In genomic region chr9:136116360-136117098, GRCh38 we compare ENCODE assay signal across 14 cellular contexts. TPM values are rescaled to one million over a fixed set of nuclear protein-coding genes. Genes with fewer than 3 reads are reported as not detected.
DNase-seq lines count a peak whose midpoint lies in the region; ATAC-seq, FAIRE-seq and TF ChIP-seq lines count a peak whose summit lies in the region.
"Had no signal": no experiment of that assay in that cellular context is flagged by ENCODE, and none has a peak within 500 bp of the region (broad histone marks: within the 10 kb centered on the region; RNA-seq: fewer than 3 reads in every experiment).

No MANE protein-coding gene starts in this region.

- peak overlapping the region; percentile 84 for H3K4me3 Mint-ChIP-seq in activated CD4-positive, alpha-beta T cell treated with anti-CD3 and anti-CD28 coated beads, Interleukin-2, amount 10 ng/mL, durations not matched to agents 24 days and 14 days

- H3K4ac ChIP-seq in neuronal stem cell (ENCODE audit: low read length): no peak overlapping the region

- H3K27ac ChIP-seq in Karpas-422 (ENCODE audit: low read length) (no peak overlapping the region), K562 (ENCODE audit: extremely low read depth, low read depth, low read length) (no peak overlapping the region), neuronal stem cell (replicated peaks; ENCODE audit: low read length) (no peak overlapping the region)

- H2AK5ac ChIP-seq in neuronal stem cell (ENCODE audit: low read depth, low read length): no peak overlapping the region

- H2BK5ac ChIP-seq in neuronal stem cell (ENCODE audit: low read length): no peak overlapping the region

- TF ChIP-seq CTCF in K562 (IDR thresholded peaks at IDR 0.05 in 2 of 3, conservative IDR thresholded peaks at IDR 0.05 in 1 of 3; ENCODE audit: insufficient read depth in 2 of 3, low read depth in 1 of 3, low read length in 3 of 3): no peak

- H3K4me1 ChIP-seq in Karpas-422 (ENCODE audit: low read length): peaks cover 17% of the 10 kb centered on the region
- peaks cover 18 to 78% of the 10 kb centered on the region in 2 experiments for H3K4me1 ChIP-seq in K562 (replicated peaks in 1 of 2; ENCODE audit: control insufficient read depth in 2 of 2, insufficient read depth in 2 of 2, low read length in 2 of 2)
- H3K4me1 ChIP-seq in neuronal stem cell (ENCODE audit: control insufficient read depth in 2 of 2, insufficient read depth in 1 of 2, low read depth in 1 of 2, low read length in 2 of 2): peaks cover 6 to 12% of the 10 kb centered on the region in 2 donors

- H3K14ac ChIP-seq in neuronal stem cell (ENCODE audit: low read length): no peak overlapping the region

- no TSS peak for BruUV-seq in K562 (replicated peaks; lab: Mats Ljungman, UMichigan)

- no peaks in the 10 kb centered on the region for H3K27me3 Mint-ChIP-seq in activated CD4-positive, alpha-beta T cell treated with anti-CD3 and anti-CD28 coated beads, Interleukin-2, amount 10 ng/mL, durations not matched to agents 24 days and 14 days

- H3K4me1 Mint-ChIP-seq in activated CD4-positive, alpha-beta T cell treated with anti-CD3 and anti-CD28 coated beads, Interleukin-2, amount 10 ng/mL, durations not matched to agents 24 days and 14 days: peaks cover 17% of the 10 kb centered on the region

- H3K23ac ChIP-seq in neuronal stem cell (ENCODE audit: low read depth, low read length, poor library complexity): peak overlapping the region; percentile 51

- H3K9ac ChIP-seq in Karpas-422 (ENCODE audit: low read length) (peak overlapping the region; percentile 95; the same call in 1 of the 2 replicates), K562 (ENCODE audit: insufficient read depth in 1 of 2, low read depth in 2 of 2, low read length in 2 of 2) (peak overlapping the region in 1 of 2 experiments; percentile 94; a peak in 2 of 4 replicates), neuronal stem cell (ENCODE audit: low read depth, low read length, poor library complexity) (peak overlapping the region; percentile 27)

- no peaks in the 10 kb centered on the region for H3K9me1 ChIP-seq in K562 (ENCODE audit: control insufficient read depth, insufficient read depth, low read length)

- intact Hi-C loops in activated CD4-positive, alpha-beta T cell treated with anti-CD3 and anti-CD28 coated beads, Interleukin-2, amount 10 ng/mL, durations not matched to agents 24 days and 14 days (cut with micrococcal nuclease): no loop called here
- intact Hi-C loops in K562 (cut with micrococcal nuclease): no loop called here

- POLR2A ChIA-PET in K562 (lab: Yijun Ruan, JAX): interaction anchor here (0.7 kb wide), 1 partner anchor 133 kb away, joined by 3 read pairs; no protein-coding TSS in a partner anchor

- H3K79me2 ChIP-seq in Karpas-422 (ENCODE audit: low read length) (peaks cover 8% of the 10 kb centered on the region; the same call in 1 of the 2 replicates), K562 (ENCODE audit: control insufficient read depth, insufficient read depth, low read length) (peaks cover 31% of the 10 kb centered on the region)

- peak overlapping the region; percentile 37 for H3K27ac Mint-ChIP-seq in activated CD4-positive, alpha-beta T cell treated with anti-CD3 and anti-CD28 coated beads, Interleukin-2, amount 10 ng/mL, durations not matched to agents 24 days and 14 days

- H3K27me3 ChIP-seq in Karpas-422 (ENCODE audit: low read length): no peaks in the 10 kb centered on the region
- no peaks in the 10 kb centered on the region for H3K27me3 ChIP-seq in K562 (ENCODE audit: control insufficient read depth in 2 of 2, insufficient read depth in 2 of 2, low read length in 2 of 2)
- no peaks in the 10 kb centered on the region for H3K27me3 ChIP-seq in neuronal stem cell (ENCODE audit: control insufficient read depth in 3 of 3, insufficient read depth in 3 of 3, low read depth in 1 of 3, low read length in 3 of 3)
- H3K27me3 ChIP-seq: uterus had no signal

- no peaks in the 10 kb centered on the region for H3K36me3 ChIP-seq in Karpas-422 (ENCODE audit: insufficient read depth, low read length)
- peaks cover 20% of the 10 kb centered on the region; the same call in 1 of the 3 replicates for H3K36me3 ChIP-seq in K562 (ENCODE audit: control insufficient read depth, insufficient read depth, low read length)
- peaks cover 16 to 26% of the 10 kb centered on the region in 2 donors for H3K36me3 ChIP-seq in neuronal stem cell (replicated peaks in 1 of 2; ENCODE audit: control insufficient read depth in 2 of 2, insufficient read depth in 2 of 2, low read length in 2 of 2)
- H3K36me3 ChIP-seq: uterus had no signal

- H3K4me2 ChIP-seq in Karpas-422 (ENCODE audit: low read depth, low read length, poor library complexity, severe bottlenecking) (no peak overlapping the region), K562 (ENCODE audit: insufficient read depth, low read length) (no peak overlapping the region), neuronal stem cell (ENCODE audit: insufficient read depth, low read length, poor library complexity, severe bottlenecking) (no peak overlapping the region)

- no peak for TF ChIP-seq RAD21 in K562 (CRISPR knock-in tag; conservative IDR thresholded peaks at IDR 0.05 in 1 of 2, IDR thresholded peaks at IDR 0.05 in 1 of 2)

- no peak for FAIRE-seq in K562 (lab: Jason Lieb, UNC)
- no peak for FAIRE-seq in GM12892 (lab: Jason Lieb, UNC)

- TF ChIP-seq POLR2A in K562 (conservative IDR thresholded peaks at IDR 0.05): no peak
- no peak for TF ChIP-seq POLR2A in GM12892 (IDR thresholded peaks at IDR 0.05; ENCODE audit: low read depth, low read length)

- no peak overlapping the region for H2AFZ ChIP-seq in Karpas-422 (ENCODE audit: low read length)
- H2AFZ ChIP-seq in K562 (ENCODE audit: low read depth, low read length): no peak overlapping the region
- H2AFZ ChIP-seq in neuronal stem cell (ENCODE audit: low read length): no peak overlapping the region

- H3K79me1 ChIP-seq in neuronal stem cell (ENCODE audit: low read depth, low read length): peaks cover 25% of the 10 kb centered on the region

- peaks cover 5% of the 10 kb centered on the region; the same call in 1 of the 2 replicates for H4K20me1 ChIP-seq in Karpas-422 (ENCODE audit: insufficient read depth, low read depth, low read length)
- no peaks in the 10 kb centered on the region for H4K20me1 ChIP-seq in K562 (replicated peaks; ENCODE audit: control insufficient read depth, insufficient read depth, low read length)

- H3K18ac ChIP-seq in neuronal stem cell (ENCODE audit: low read length): no peak overlapping the region

- no peaks in the 10 kb centered on the region for H3K9me3 Mint-ChIP-seq in activated CD4-positive, alpha-beta T cell treated with anti-CD3 and anti-CD28 coated beads, Interleukin-2, amount 10 ng/mL, durations not matched to agents 24 days and 14 days

- no peak for TF ChIP-seq EP300 in K562 (IDR thresholded peaks at IDR 0.05; ENCODE audit: low read length)

- ATAC-seq in K562: no peak
- ATAC-seq in activated CD4-positive, CD25-positive, alpha-beta regulatory T cell treated with anti-CD3 and anti-CD28 coated beads, Interleukin-2, amount 50 U/mL, for 24 hours: no peak
- ATAC-seq: Panc1 had no signal

- no peak for DNase-seq in activated CD4-positive, alpha-beta T cell treated with anti-CD3 and anti-CD28 coated beads, Interleukin-2, amount 10 ng/mL, durations not matched to agents 24 days and 14 days
- no peak for DNase-seq in activated CD4-positive, alpha-beta T cell treated with anti-CD3 and anti-CD28 coated beads for 48 hours
- DNase-seq in Karpas-422 (no peak), K562 (ENCODE audit: extremely low read depth in 1 of 4, low spot score in 3 of 4) (no peak), neuronal stem cell (ENCODE audit: low spot score) (no peak), NCI-H1105 treated with DMSO at 0.1 percent for 48 hours (lab: John Stamatoyannopoulos, UW) (no peak), GM12892 (ENCODE audit: insufficient read length) (no peak)
- DNase-seq: ACHN; aorta; GOT3; stimulated activated CD4-positive, alpha-beta T cell treated with anti-CD3 and anti-CD28 coated beads, Interleukin-15, amount 100 ng/mL, for 24 hours; uterus had no signal

- CTCF ChIA-PET in K562 (lab: Yijun Ruan, JAX; ENCODE audit: low intra/inter-chr PET ratio): no interaction called here

- WGBS in K562 (ENCODE audit: insufficient coverage, low coverage, missing lambda C conversion rate): 95% methylated on average over 16 of the region's 69 CpGs
- WGBS in neuronal stem cell (ENCODE audit: extremely low coverage in 2 of 2, insufficient read length in 2 of 2, insufficient replicate concordance in 1 of 2), 2 donors: no CpG with 5 or more reads among the region's 69 CpGs

- H2BK12ac ChIP-seq in neuronal stem cell (ENCODE audit: low read length): no peak overlapping the region

- H3K9me2 ChIP-seq in Karpas-422 (replicated peaks; ENCODE audit: insufficient read depth, low read length): no peaks in the 10 kb centered on the region

- no peak overlapping the region for H4K91ac ChIP-seq in neuronal stem cell (ENCODE audit: low read depth, low read length, poor library complexity)

- in situ Hi-C loops in K562 (cut with MboI): no loop called here

- no peak overlapping the region for H3K4me3 ChIP-seq in Karpas-422 (ENCODE audit: low read length)
- no peak overlapping the region for H3K4me3 ChIP-seq in K562
- no peak overlapping the region for H3K4me3 ChIP-seq in neuronal stem cell (ENCODE audit: low read length in 2 of 2)
- H3K4me3 ChIP-seq: uterus had no signal

- H2BK120ac ChIP-seq in neuronal stem cell (ENCODE audit: low read depth, low read length): no peak overlapping the region

- no peaks in the 10 kb centered on the region for H3K9me3 ChIP-seq in Karpas-422 (ENCODE audit: low read length)
- no peaks in the 10 kb centered on the region for H3K9me3 ChIP-seq in K562 (replicated peaks; ENCODE audit: control insufficient read depth, insufficient read depth, low read depth, low read length)
- no peaks in the 10 kb centered on the region for H3K9me3 ChIP-seq in neuronal stem cell (replicated peaks in 1 of 2; ENCODE audit: control insufficient read depth in 2 of 2, insufficient read depth in 1 of 2, low read depth in 1 of 2, low read length in 2 of 2)
- H3K9me3 ChIP-seq: uterus had no signal

- peaks cover 15% of the 10 kb centered on the region for H3K36me3 Mint-ChIP-seq in activated CD4-positive, alpha-beta T cell treated with anti-CD3 and anti-CD28 coated beads, Interleukin-2, amount 10 ng/mL, durations not matched to agents 24 days and 14 days (ENCODE audit: low read depth)

- H4K8ac ChIP-seq in neuronal stem cell (ENCODE audit: low read depth, low read length): no peak overlapping the region

- no peak overlapping the region for H2BK15ac ChIP-seq in neuronal stem cell (ENCODE audit: low read length)

RNA-seq across cellular contexts. Expression of gene TMEM250, which starts 2.1 kb away (rescaled TPM):
- 49.8 and 52.7 TPM in 2 replicates for total RNA-seq in activated CD4-positive, alpha-beta T cell treated with anti-CD3 and anti-CD28 coated beads, Interleukin-2, amount 10 ng/mL, durations not matched to agents 24 days and 14 days
- total RNA-seq in Karpas-422 (2014; rRNA removed; shearing (Covaris generic); ENCODE audit: low replicate concordance): 15.1 and 40.9 TPM in 2 replicates
- 9.3 and 37.6 TPM in 2 replicates for total RNA-seq in K562 (2011; cell fraction: chromatin; rRNA removed; ENCODE audit: low replicate concordance)
- 42.5 and 42.8 TPM in 2 replicates for total RNA-seq in K562 (2011; cell fraction: nucleolus; rRNA removed)
- total RNA-seq in K562 (2011; cell fraction: nucleoplasm; rRNA removed): 19.5 and 20.3 TPM in 2 replicates
- total RNA-seq in K562 (2014; rRNA removed) (44.6 and 51.3 TPM in 2 replicates), K562 (2014; rRNA removed; fragmentation: Illumina TruSeq; extraction: Trizol) (6.2 and 6.7 TPM in 2 replicates), K562 (2015; rRNA removed; fragmentation: Illumina TruSeq; extraction: Trizol) (21.6 and 23.3 TPM in 2 replicates), K562 (2021) (40.6 and 43.1 TPM in 2 replicates)
- polyA plus RNA-seq in K562 (2011; rRNA removed) (11.5 and 12.2 TPM in 2 replicates), K562 (2014; fragmentation: Illumina TruSeq; extraction: Trizol) (9.8 and 16.8 TPM in 2 replicates), K562 (2014; fragmentation: Nextera tagmentation; extraction: Ambion mirVana) (under 1 TPM; 0.32 to 0.64 TPM), K562 (2014; rRNA removed) (25.1 and 28.0 TPM in 2 replicates)
- polyA plus RNA-seq in K562 (2011; cell fraction: cytosol; rRNA removed): 15.5 and 50.0 TPM in 2 replicates
- polyA plus RNA-seq in K562 (2011; cell fraction: nucleus; rRNA removed): 27.4 and 47.1 TPM in 2 replicates
- polyA plus RNA-seq in K562 (2012): 27.5 and 33.5 TPM in 2 replicates
- 4.9 and 9.2 TPM in 2 replicates for polyA minus RNA-seq in K562 (2011; rRNA and poly(A)+ RNA removed)
- 18.4 and 21.8 TPM in 2 replicates for polyA minus RNA-seq in K562 (2011; cell fraction: cytosol; rRNA and poly(A)+ RNA removed)
- polyA minus RNA-seq in K562 (2011; cell fraction: nucleus; rRNA and poly(A)+ RNA removed): 18.7 and 25.0 TPM in 2 replicates
- 23.6 TPM for polyA plus RNA-seq in neuronal stem cell (2013, experiment 1 of 2)
- 22.7 TPM for polyA plus RNA-seq in neuronal stem cell (2013, experiment 2 of 2)
- polyA plus RNA-seq in GM12892 (2012; ENCODE audit: missing spikeins): 6.3 TPM

RNA-seq across cellular contexts. Expression of gene NACC2, which starts 21.4 kb away (rescaled TPM):
- 3.2 and 3.6 TPM in 2 replicates for total RNA-seq in activated CD4-positive, alpha-beta T cell treated with anti-CD3 and anti-CD28 coated beads, Interleukin-2, amount 10 ng/mL, durations not matched to agents 24 days and 14 days
- total RNA-seq in Karpas-422 (2014; rRNA removed; shearing (Covaris generic); ENCODE audit: low replicate concordance): not detected in 2 replicates
- 15.2 and 27.2 TPM in 2 replicates for total RNA-seq in K562 (2011; cell fraction: chromatin; rRNA removed; ENCODE audit: low replicate concordance)
- total RNA-seq in K562 (2011; cell fraction: nucleolus; rRNA removed): 17.0 and 18.7 TPM in 2 replicates
- total RNA-seq in K562 (2011; cell fraction: nucleoplasm; rRNA removed): 10.7 and 13.6 TPM in 2 replicates
- 16.6 and 21.1 TPM in 2 replicates for total RNA-seq in K562 (2014; rRNA removed)
- 4.4 and 4.8 TPM in 2 replicates for total RNA-seq in K562 (2014; rRNA removed; fragmentation: Illumina TruSeq; extraction: Trizol)
- 9.9 and 10.1 TPM in 2 replicates for total RNA-seq in K562 (2015; rRNA removed; fragmentation: Illumina TruSeq; extraction: Trizol)
- 22.2 and 25.1 TPM in 2 replicates for total RNA-seq in K562 (2021)
- 5.6 TPM in 2 replicates for polyA plus RNA-seq in K562 (2011; rRNA removed)
- 7.2 and 16.2 TPM in 2 replicates for polyA plus RNA-seq in K562 (2011; cell fraction: cytosol; rRNA removed)
- polyA plus RNA-seq in K562 (2011; cell fraction: nucleus; rRNA removed): 14.6 and 26.1 TPM in 2 replicates
- polyA plus RNA-seq in K562 (2012): 9.1 and 10.5 TPM in 2 replicates
- polyA plus RNA-seq in K562 (2014; fragmentation: Illumina TruSeq; extraction: Trizol): 5.2 and 8.0 TPM in 2 replicates
- polyA plus RNA-seq in K562 (2014; fragmentation: Nextera tagmentation; extraction: Ambion mirVana): under 1 TPM; 0.70 to 0.73 TPM
- polyA plus RNA-seq in K562 (2014; rRNA removed): 11.7 and 12.5 TPM in 2 replicates
- polyA minus RNA-seq in K562 (2011; rRNA and poly(A)+ RNA removed): 5.4 and 11.8 TPM in 2 replicates
- 12.6 and 13.9 TPM in 2 replicates for polyA minus RNA-seq in K562 (2011; cell fraction: cytosol; rRNA and poly(A)+ RNA removed)
- polyA minus RNA-seq in K562 (2011; cell fraction: nucleus; rRNA and poly(A)+ RNA removed): 5.9 and 6.5 TPM in 2 replicates
- 4.9 TPM for polyA plus RNA-seq in neuronal stem cell (2013, experiment 1 of 2)
- 5.0 TPM for polyA plus RNA-seq in neuronal stem cell (2013, experiment 2 of 2)
- 0.04 TPM for polyA plus RNA-seq in GM12892 (2012; ENCODE audit: missing spikeins)
